In genomic region chr20:38331814-38332213, GRCh38 we compare ENCODE assay signal across 1 cellular context.
TF ChIP-seq lines count a peak whose summit lies in the region.

No MANE protein-coding gene starts in this region.

TF ChIP-seq in GM23338, 12 proteins besides CTCF, POLR2A, EP300 and RAD21:
- TF ChIP-seq, protein P1, sequence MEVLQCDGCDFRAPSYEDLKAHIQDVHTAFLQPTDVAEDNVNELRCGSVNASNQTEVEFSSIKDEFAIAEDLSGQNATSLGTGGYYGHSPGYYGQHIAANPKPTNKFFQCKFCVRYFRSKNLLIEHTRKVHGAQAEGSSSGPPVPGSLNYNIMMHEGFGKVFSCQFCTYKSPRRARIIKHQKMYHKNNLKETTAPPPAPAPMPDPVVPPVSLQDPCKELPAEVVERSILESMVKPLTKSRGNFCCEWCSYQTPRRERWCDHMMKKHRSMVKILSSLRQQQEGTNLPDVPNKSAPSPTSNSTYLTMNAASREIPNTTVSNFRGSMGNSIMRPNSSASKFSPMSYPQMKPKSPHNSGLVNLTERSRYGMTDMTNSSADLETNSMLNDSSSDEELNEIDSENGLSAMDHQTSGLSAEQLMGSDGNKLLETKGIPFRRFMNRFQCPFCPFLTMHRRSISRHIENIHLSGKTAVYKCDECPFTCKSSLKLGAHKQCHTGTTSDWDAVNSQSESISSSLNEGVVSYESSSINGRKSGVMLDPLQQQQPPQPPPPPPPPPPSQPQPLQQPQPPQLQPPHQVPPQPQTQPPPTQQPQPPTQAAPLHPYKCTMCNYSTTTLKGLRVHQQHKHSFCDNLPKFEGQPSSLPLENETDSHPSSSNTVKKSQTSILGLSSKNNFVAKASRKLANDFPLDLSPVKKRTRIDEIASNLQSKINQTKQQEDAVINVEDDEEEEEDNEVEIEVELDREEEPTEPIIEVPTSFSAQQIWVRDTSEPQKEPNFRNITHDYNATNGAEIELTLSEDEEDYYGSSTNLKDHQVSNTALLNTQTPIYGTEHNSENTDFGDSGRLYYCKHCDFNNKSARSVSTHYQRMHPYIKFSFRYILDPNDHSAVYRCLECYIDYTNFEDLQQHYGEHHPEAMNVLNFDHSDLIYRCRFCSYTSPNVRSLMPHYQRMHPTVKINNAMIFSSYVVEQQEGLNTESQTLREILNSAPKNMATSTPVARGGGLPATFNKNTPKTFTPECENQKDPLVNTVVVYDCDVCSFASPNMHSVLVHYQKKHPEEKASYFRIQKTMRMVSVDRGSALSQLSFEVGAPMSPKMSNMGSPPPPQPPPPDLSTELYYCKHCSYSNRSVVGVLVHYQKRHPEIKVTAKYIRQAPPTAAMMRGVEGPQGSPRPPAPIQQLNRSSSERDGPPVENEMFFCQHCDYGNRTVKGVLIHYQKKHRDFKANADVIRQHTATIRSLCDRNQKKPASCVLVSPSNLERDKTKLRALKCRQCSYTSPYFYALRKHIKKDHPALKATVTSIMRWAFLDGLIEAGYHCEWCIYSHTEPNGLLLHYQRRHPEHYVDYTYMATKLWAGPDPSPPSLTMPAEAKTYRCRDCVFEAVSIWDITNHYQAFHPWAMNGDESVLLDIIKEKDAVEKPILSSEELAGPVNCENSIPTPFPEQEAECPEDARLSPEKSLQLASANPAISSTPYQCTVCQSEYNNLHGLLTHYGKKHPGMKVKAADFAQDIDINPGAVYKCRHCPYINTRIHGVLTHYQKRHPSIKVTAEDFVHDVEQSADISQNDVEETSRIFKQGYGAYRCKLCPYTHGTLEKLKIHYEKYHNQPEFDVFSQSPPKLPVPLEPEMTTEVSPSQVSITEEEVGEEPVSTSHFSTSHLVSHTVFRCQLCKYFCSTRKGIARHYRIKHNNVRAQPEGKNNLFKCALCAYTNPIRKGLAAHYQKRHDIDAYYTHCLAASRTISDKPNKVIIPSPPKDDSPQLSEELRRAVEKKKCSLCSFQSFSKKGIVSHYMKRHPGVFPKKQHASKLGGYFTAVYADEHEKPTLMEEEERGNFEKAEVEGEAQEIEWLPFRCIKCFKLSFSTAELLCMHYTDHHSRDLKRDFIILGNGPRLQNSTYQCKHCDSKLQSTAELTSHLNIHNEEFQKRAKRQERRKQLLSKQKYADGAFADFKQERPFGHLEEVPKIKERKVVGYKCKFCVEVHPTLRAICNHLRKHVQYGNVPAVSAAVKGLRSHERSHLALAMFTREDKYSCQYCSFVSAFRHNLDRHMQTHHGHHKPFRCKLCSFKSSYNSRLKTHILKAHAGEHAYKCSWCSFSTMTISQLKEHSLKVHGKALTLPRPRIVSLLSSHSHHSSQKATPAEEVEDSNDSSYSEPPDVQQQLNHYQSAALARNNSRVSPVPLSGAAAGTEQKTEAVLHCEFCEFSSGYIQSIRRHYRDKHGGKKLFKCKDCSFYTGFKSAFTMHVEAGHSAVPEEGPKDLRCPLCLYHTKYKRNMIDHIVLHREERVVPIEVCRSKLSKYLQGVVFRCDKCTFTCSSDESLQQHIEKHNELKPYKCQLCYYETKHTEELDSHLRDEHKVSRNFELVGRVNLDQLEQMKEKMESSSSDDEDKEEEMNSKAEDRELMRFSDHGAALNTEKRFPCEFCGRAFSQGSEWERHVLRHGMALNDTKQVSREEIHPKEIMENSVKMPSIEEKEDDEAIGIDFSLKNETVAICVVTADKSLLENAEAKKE (CRISPR knock-in tag; IDR thresholded peaks at IDR 0.05), result no peak
- TF ChIP-seq NANOG (IDR thresholded peaks at IDR 0.05; ENCODE audit: borderline replicate concordance), result no peak
- no peak for TF ChIP-seq EZH2phosphoT487 (IDR thresholded peaks at IDR 0.05; ENCODE audit: unreplicated experiment)
- no peak for TF ChIP-seq ETS1 (IDR thresholded peaks at IDR 0.05)
